ENCODE assay signal across 21 cellular contexts in the genomic region with DNA sequence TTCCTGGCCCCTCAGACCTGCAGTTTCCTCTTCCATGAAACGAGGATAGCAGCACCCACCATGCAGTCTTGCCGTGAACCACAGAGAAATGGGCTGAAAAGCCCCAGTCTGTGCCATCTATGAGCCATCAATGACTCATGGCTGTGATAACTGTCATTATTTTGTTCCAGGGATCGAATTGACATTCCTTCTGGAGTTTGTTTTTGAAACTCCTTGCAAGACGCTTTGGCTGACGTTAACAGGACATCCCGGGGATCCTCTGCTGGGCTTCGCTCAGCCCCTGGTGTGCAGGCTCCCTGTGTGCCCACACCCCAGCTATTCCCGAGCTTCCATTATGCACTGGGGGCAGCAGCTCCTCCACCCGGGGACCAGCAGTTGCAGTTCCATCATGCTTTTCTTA. TPM values are rescaled to one million over a fixed set of nuclear protein-coding genes. Genes with fewer than 3 reads are reported as not detected.
A peak's percentile ranks its signal among the peaks of the same experiment; 100 is the strongest.
DNase-seq lines count a peak whose midpoint lies in the region; ATAC-seq, FAIRE-seq and TF ChIP-seq lines count a peak whose summit lies in the region.
"Had no signal": no experiment of that assay in that cellular context is flagged by ENCODE, and none has a peak within 500 bp of the region (broad histone marks: within the 10 kb centered on the region; RNA-seq: fewer than 3 reads in every experiment).

No MANE protein-coding gene starts in this region.

- H3K9me3 Mint-ChIP-seq in astrocyte (ENCODE audit: unreplicated experiment): no peaks in the 10 kb centered on the region
- no peaks in the 10 kb centered on the region for H3K9me3 Mint-ChIP-seq in activated CD8-positive, alpha-beta memory T cell treated with anti-CD3 and anti-CD28 coated beads, Interleukin-2, amount 10 ng/mL, durations not matched to agents 7 days and 5 days (ENCODE audit: low read depth)
- H3K9me3 Mint-ChIP-seq: activated CD4-positive, alpha-beta T cell treated with anti-CD3 and anti-CD28 coated beads, Interleukin-2, amount 10 ng/mL, durations not matched to agents 7 days and 5 days; activated naive CD4-positive, alpha-beta T cell treated with anti-CD3 and anti-CD28 coated beads, Interleukin-2, amount 50 U/mL, for 24 hours; CD8-positive, alpha-beta memory T cell; GM23338; natural killer cell treated with Interleukin-12 subunit alpha and Interleukin-12 subunit beta and Interleukin-15 and Interleukin-18, amount 100 ng/mL, for 72 hours; stimulated activated naive CD8-positive, alpha-beta T cell treated with anti-CD3 and anti-CD28 coated beads, Interleukin-15, Interleukin-2, amounts not matched to agents 100 ng/mL and 50 ng/mL, for 24 hours had no signal

- H3K4me2 ChIP-seq in astrocyte (ENCODE audit: low read length): peak overlapping the region; percentile 67
- H3K4me2 ChIP-seq: GM23338 had no signal

- CTCF ChIA-PET in activated CD8-positive, alpha-beta memory T cell treated with anti-CD3 and anti-CD28 coated beads, Interleukin-2, amount 10 ng/mL, durations not matched to agents 7 days and 5 days (lab: Charles Lee): interaction anchor here (0.9 kb wide), 1 partner anchor 306 kb away, joined by 3 read pairs; no protein-coding TSS in a partner anchor

- H3K9ac ChIP-seq in astrocyte (ENCODE audit: low read length): no peak overlapping the region

- peak; percentile 96 for FAIRE-seq in astrocyte (lab: Jason Lieb, UNC)
- FAIRE-seq: G401.6 had no signal

- peaks cover 24% of the 10 kb centered on the region for H3K4me1 ChIP-seq in ACC112 (ENCODE audit: control insufficient read depth, insufficient read depth, low read length, unreplicated experiment)
- peaks cover 29% of the 10 kb centered on the region for H3K4me1 ChIP-seq in astrocyte (ENCODE audit: insufficient read depth, low read length)
- H3K4me1 ChIP-seq: lower lobe of right lung had no signal

- H3K9me3 ChIP-seq in astrocyte (ENCODE audit: insufficient read depth, low read depth, low read length): no peaks in the 10 kb centered on the region
- H3K9me3 ChIP-seq: lower lobe of right lung had no signal

- H3K79me2 ChIP-seq in ACC112 (ENCODE audit: control insufficient read depth, insufficient read depth, low read length, unreplicated experiment) (no peaks in the 10 kb centered on the region), astrocyte (ENCODE audit: insufficient read depth, low read length) (no peaks in the 10 kb centered on the region)

- peak; percentile 86 for DNase-seq in HT1080 (ENCODE audit: low read depth)
- DNase-seq in astrocyte (ENCODE audit: low read depth): peak; percentile 32
- peak; percentile 36 to 70 for DNase-seq in foreskin fibroblast
- DNase-seq in activated naive CD4-positive, alpha-beta T cell treated with anti-CD3 and anti-CD28 coated beads, Interleukin-2, amount 50 U/mL, for 16 hours: no peak
- DNase-seq in activated CD8-positive, alpha-beta memory T cell treated with anti-CD3 and anti-CD28 coated beads, Interleukin-2, amount 10 ng/mL, durations not matched to agents 7 days and 5 days: no peak
- DNase-seq: ACHN; activated CD4-positive, alpha-beta T cell treated with anti-CD3 and anti-CD28 coated beads, Interleukin-2, amount 10 ng/mL, durations not matched to agents 7 days and 5 days; CD8-positive, alpha-beta memory T cell; central memory CD4-positive, alpha-beta T cell; Karpas-422; lower lobe of right lung; NCI-H1436 treated with DMSO at 0.1 percent for 48 hours; NCI-H2227 treated with DMSO at 0.1 percent for 48 hours had no signal

- no peaks in the 10 kb centered on the region for H4K20me1 ChIP-seq in astrocyte (ENCODE audit: insufficient read depth, low read length)

- no peak overlapping the region for H3K27ac Mint-ChIP-seq in astrocyte (ENCODE audit: unreplicated experiment)
- H3K27ac Mint-ChIP-seq in activated CD8-positive, alpha-beta memory T cell treated with anti-CD3 and anti-CD28 coated beads, Interleukin-2, amount 10 ng/mL, durations not matched to agents 7 days and 5 days: no peak overlapping the region
- H3K27ac Mint-ChIP-seq: activated CD4-positive, alpha-beta T cell treated with anti-CD3 and anti-CD28 coated beads, Interleukin-2, amount 10 ng/mL, durations not matched to agents 7 days and 5 days; activated naive CD4-positive, alpha-beta T cell treated with anti-CD3 and anti-CD28 coated beads, Interleukin-2, amount 50 U/mL, for 24 hours; CD8-positive, alpha-beta memory T cell; GM23338; natural killer cell treated with Interleukin-12 subunit alpha and Interleukin-12 subunit beta and Interleukin-15 and Interleukin-18, amount 100 ng/mL, for 72 hours; stimulated activated naive CD8-positive, alpha-beta T cell treated with anti-CD3 and anti-CD28 coated beads, Interleukin-15, Interleukin-2, amounts not matched to agents 100 ng/mL and 50 ng/mL, for 24 hours had no signal

- TF ChIP-seq CTCF in astrocyte (IDR thresholded peaks at IDR 0.05; ENCODE audit: insufficient read depth, low read depth, low read length) (no peak), foreskin fibroblast (IDR thresholded peaks at IDR 0.05; ENCODE audit: low read depth, low read length) (no peak)

- no peak for ATAC-seq in activated CD8-positive, alpha-beta memory T cell treated with anti-CD3 and anti-CD28 coated beads, Interleukin-2, amount 10 ng/mL, durations not matched to agents 7 days and 5 days
- ATAC-seq in HG03280 (IDR thresholded peaks at IDR 0.05; ENCODE audit: unreplicated experiment) (no peak), GM21367 (IDR thresholded peaks at IDR 0.05; ENCODE audit: unreplicated experiment) (no peak)
- ATAC-seq: GM23338; lower lobe of right lung; natural killer cell treated with Interleukin-12 subunit alpha and Interleukin-12 subunit beta and Interleukin-15 and Interleukin-18, amount 100 ng/mL, for 72 hours had no signal

- H3K36me3 ChIP-seq in ACC112 (ENCODE audit: insufficient read depth, low read length) (no peaks in the 10 kb centered on the region), astrocyte (ENCODE audit: insufficient read depth, low read length) (no peaks in the 10 kb centered on the region)

- H3K27me3 Mint-ChIP-seq in astrocyte (ENCODE audit: low read depth, unreplicated experiment): peaks cover 2% of the 10 kb centered on the region
- no peaks in the 10 kb centered on the region for H3K27me3 Mint-ChIP-seq in activated CD8-positive, alpha-beta memory T cell treated with anti-CD3 and anti-CD28 coated beads, Interleukin-2, amount 10 ng/mL, durations not matched to agents 7 days and 5 days
- H3K27me3 Mint-ChIP-seq: activated CD4-positive, alpha-beta T cell treated with anti-CD3 and anti-CD28 coated beads, Interleukin-2, amount 10 ng/mL, durations not matched to agents 7 days and 5 days; activated naive CD4-positive, alpha-beta T cell treated with anti-CD3 and anti-CD28 coated beads, Interleukin-2, amount 50 U/mL, for 24 hours; natural killer cell treated with Interleukin-12 subunit alpha and Interleukin-12 subunit beta and Interleukin-15 and Interleukin-18, amount 100 ng/mL, for 72 hours; stimulated activated naive CD8-positive, alpha-beta T cell treated with anti-CD3 and anti-CD28 coated beads, Interleukin-15, Interleukin-2, amounts not matched to agents 100 ng/mL and 50 ng/mL, for 24 hours had no signal

- H3K4me1 Mint-ChIP-seq in astrocyte (ENCODE audit: low read depth, unreplicated experiment): peaks cover 17% of the 10 kb centered on the region
- no peaks in the 10 kb centered on the region for H3K4me1 Mint-ChIP-seq in activated CD8-positive, alpha-beta memory T cell treated with anti-CD3 and anti-CD28 coated beads, Interleukin-2, amount 10 ng/mL, durations not matched to agents 7 days and 5 days
- H3K4me1 Mint-ChIP-seq: activated naive CD4-positive, alpha-beta T cell treated with anti-CD3 and anti-CD28 coated beads, Interleukin-2, amount 50 U/mL, for 24 hours; GM23338 had no signal

- H3K4me3 ChIP-seq in ACC112 (ENCODE audit: low read depth, low read length): no peak overlapping the region
- H3K4me3 ChIP-seq in astrocyte (ENCODE audit: insufficient read depth, low read depth, low read length): no peak overlapping the region
- H3K4me3 ChIP-seq in foreskin fibroblast (ENCODE audit: low read depth in 1 of 2, low read length in 2 of 2): no peak overlapping the region
- H3K4me3 ChIP-seq: GM23338, lower lobe of right lung had no signal

- peaks cover 16% of the 10 kb centered on the region for H3K36me3 Mint-ChIP-seq in astrocyte (ENCODE audit: low read depth, unreplicated experiment)
- H3K36me3 Mint-ChIP-seq in activated CD8-positive, alpha-beta memory T cell treated with anti-CD3 and anti-CD28 coated beads, Interleukin-2, amount 10 ng/mL, durations not matched to agents 7 days and 5 days: no peaks in the 10 kb centered on the region
- H3K36me3 Mint-ChIP-seq: activated naive CD4-positive, alpha-beta T cell treated with anti-CD3 and anti-CD28 coated beads, Interleukin-2, amount 50 U/mL, for 24 hours; natural killer cell treated with Interleukin-12 subunit alpha and Interleukin-12 subunit beta and Interleukin-15 and Interleukin-18, amount 100 ng/mL, for 72 hours had no signal

- no peak overlapping the region for H3K4me3 Mint-ChIP-seq in astrocyte (ENCODE audit: unreplicated experiment)
- no peak overlapping the region for H3K4me3 Mint-ChIP-seq in activated CD8-positive, alpha-beta memory T cell treated with anti-CD3 and anti-CD28 coated beads, Interleukin-2, amount 10 ng/mL, durations not matched to agents 7 days and 5 days
- H3K4me3 Mint-ChIP-seq: activated CD4-positive, alpha-beta T cell treated with anti-CD3 and anti-CD28 coated beads, Interleukin-2, amount 10 ng/mL, durations not matched to agents 7 days and 5 days; activated naive CD4-positive, alpha-beta T cell treated with anti-CD3 and anti-CD28 coated beads, Interleukin-2, amount 50 U/mL, for 24 hours; CD8-positive, alpha-beta memory T cell; GM23338; natural killer cell treated with Interleukin-12 subunit alpha and Interleukin-12 subunit beta and Interleukin-15 and Interleukin-18, amount 100 ng/mL, for 72 hours; stimulated activated naive CD8-positive, alpha-beta T cell treated with anti-CD3 and anti-CD28 coated beads, Interleukin-15, Interleukin-2, amounts not matched to agents 100 ng/mL and 50 ng/mL, for 24 hours had no signal

- H2AFZ ChIP-seq in ACC112 (ENCODE audit: low read length, unreplicated experiment): no peak overlapping the region
- peak overlapping the region; percentile 25 for H2AFZ ChIP-seq in astrocyte (ENCODE audit: low read depth, low read length)
- H2AFZ ChIP-seq: GM23338 had no signal

- no peaks in the 10 kb centered on the region for H3K27me3 ChIP-seq in ACC112 (ENCODE audit: insufficient read depth, low read length)
- H3K27me3 ChIP-seq in astrocyte (ENCODE audit: insufficient read depth, low read length): no peaks in the 10 kb centered on the region

- peak overlapping the region; percentile 17 for H3K27ac ChIP-seq in ACC112 (ENCODE audit: low read depth, low read length)
- peak overlapping the region; percentile 13 for H3K27ac ChIP-seq in astrocyte (ENCODE audit: low read depth, low read length)
- H3K27ac ChIP-seq: lower lobe of right lung had no signal

RNA-seq across cellular contexts. Expression of a gene that starts 33.8 kb away (rescaled TPM):
- total RNA-seq in HT1080 (2014; rRNA removed; shearing (Covaris generic)): 47.7 and 61.5 TPM in 2 replicates
- polyA plus RNA-seq in HT1080 (2015; cell fraction: cytosol; rRNA removed): 47.8 and 50.1 TPM in 2 replicates
- 31.2 and 40.5 TPM in 2 replicates for polyA plus RNA-seq in HT1080 (2015; cell fraction: nucleus; rRNA removed)
- total RNA-seq in astrocyte: 15.2 and 17.8 TPM in 2 replicates
- 10 to 100 TPM; 35.4 to 40.9 TPM for total RNA-seq in activated CD8-positive, alpha-beta memory T cell treated with anti-CD3 and anti-CD28 coated beads, Interleukin-2, amount 10 ng/mL, durations not matched to agents 7 days and 5 days

RNA-seq across cellular contexts. Expression of a gene that starts 34.1 kb away (rescaled TPM):
- total RNA-seq in HT1080 (2014; rRNA removed; shearing (Covaris generic)): 52.5 and 62.2 TPM in 2 replicates
- 20.2 and 23.3 TPM in 2 replicates for polyA plus RNA-seq in HT1080 (2015; cell fraction: cytosol; rRNA removed)
- 20.5 and 23.8 TPM in 2 replicates for polyA plus RNA-seq in HT1080 (2015; cell fraction: nucleus; rRNA removed)
- total RNA-seq in astrocyte: 9.7 and 12.4 TPM in 2 replicates
- total RNA-seq in activated CD8-positive, alpha-beta memory T cell treated with anti-CD3 and anti-CD28 coated beads, Interleukin-2, amount 10 ng/mL, durations not matched to agents 7 days and 5 days: 10 to 100 TPM; 21.7 to 27.4 TPM

Comparison
In these comparisons a context has a peak if more than half of its experiments do, and no peak if none do; other contexts are left out.
1. DNase-seq: peak in HT1080 (single experiment), astrocyte (single experiment) and foreskin fibroblast (2 of 2); none in activated naive CD4-positive, alpha-beta T cell treated with anti-CD3 and anti-CD28 coated beads, Interleukin-2, amount 50 U/mL, for 16 hours (single experiment) and activated CD8-positive, alpha-beta memory T cell treated with anti-CD3 and anti-CD28 coated beads, Interleukin-2, amount 10 ng/mL, durations not matched to agents 7 days and 5 days (single experiment).